22 cellular contexts compared by ENCODE assay signal in genomic region chr1:43448955-43449707, GRCh38. TPM values are rescaled to one million over a fixed set of nuclear protein-coding genes. Genes with fewer than 3 reads are reported as not detected.
A peak's percentile ranks its signal among the peaks of the same experiment; 100 is the strongest.
DNase-seq lines count a peak whose midpoint lies in the region; ATAC-seq and TF ChIP-seq lines count a peak whose summit lies in the region.
"Had no signal": no experiment of that assay in that cellular context is flagged by ENCODE, and none has a peak within 500 bp of the region (broad histone marks: within the 10 kb centered on the region; RNA-seq: fewer than 3 reads in every experiment).

No MANE protein-coding gene starts in this region.

- H3K27me3 ChIP-seq in Panc1 (ENCODE audit: control insufficient read depth, insufficient read depth, low read length) = no peaks in the 10 kb centered on the region
- H3K27me3 ChIP-seq: SJCRH30 had no signal

- intact Hi-C loops in Panc1 (cut with micrococcal nuclease; ENCODE audit: unreplicated experiment) (no loop called here), sciatic nerve (cut with DNase I) (no loop called here)

- peaks cover 16% of the 10 kb centered on the region for H3K9me3 Mint-ChIP-seq in glutamatergic neuron (ENCODE audit: unreplicated experiment)

- H3K27me3 Mint-ChIP-seq in glutamatergic neuron (ENCODE audit: unreplicated experiment) = peaks cover 18% of the 10 kb centered on the region

- peaks cover 19% of the 10 kb centered on the region for H3K36me3 Mint-ChIP-seq in glutamatergic neuron (ENCODE audit: unreplicated experiment)

- CTCF ChIA-PET in Panc1 (lab: Charles Lee) = no interaction called here

- no peak for ATAC-seq in Panc1
- no peak for ATAC-seq in sciatic nerve
- no peak for ATAC-seq in GM18505 (IDR thresholded peaks at IDR 0.05; ENCODE audit: unreplicated experiment)
- ATAC-seq: A549; activated CD8-positive, alpha-beta T cell treated with anti-CD3 and anti-CD28 coated beads, Interleukin-2, amount 10 ng/mL, durations not matched to agents 7 days and 5 days; HCT116; lower lobe of right lung had no signal

- H3K4me3 ChIP-seq in Panc1 (ENCODE audit: low read depth in 2 of 2, low read length in 2 of 2) = no peak overlapping the region
- H3K4me3 ChIP-seq: A549, lower lobe of right lung, SJCRH30, skin epidermis had no signal

- no peaks in the 10 kb centered on the region for H3K9me3 ChIP-seq in Panc1 (ENCODE audit: control insufficient read depth, insufficient read depth, low read depth, low read length)
- H3K9me3 ChIP-seq: A549, lower lobe of right lung, SJCRH30 had no signal

- H3K36me3 ChIP-seq in Panc1 (ENCODE audit: control insufficient read depth, insufficient read depth, low read length) = no peaks in the 10 kb centered on the region; the same call in 1 of the 2 replicates

- BruUV-seq in Panc1 (replicated peaks; lab: Mats Ljungman, UMichigan) = TSS peak; percentile 22

- no peak for TF ChIP-seq POLR2A in GM18505 (IDR thresholded peaks at IDR 0.05; ENCODE audit: borderline replicate concordance, extremely low read depth, insufficient read depth, insufficient read length)

- H3K27ac Mint-ChIP-seq in glutamatergic neuron (ENCODE audit: unreplicated experiment) = no peak overlapping the region
- H3K27ac Mint-ChIP-seq: activated CD8-positive, alpha-beta T cell treated with anti-CD3 and anti-CD28 coated beads, Interleukin-2, amount 10 ng/mL, durations not matched to agents 7 days and 5 days had no signal

- TF ChIP-seq CTCF in Panc1 (IDR thresholded peaks at IDR 0.05) (no peak), glutamatergic neuron (IDR thresholded peaks at IDR 0.05; ENCODE audit: partially characterized antibody, unreplicated experiment) (no peak)

- peaks cover 9% of the 10 kb centered on the region for H3K4me1 ChIP-seq in Panc1 (ENCODE audit: control insufficient read depth, insufficient read depth, low read length)
- H3K4me1 ChIP-seq: parathyroid adenoma, SJCRH30 had no signal

- H3K4me3 Mint-ChIP-seq in glutamatergic neuron (ENCODE audit: unreplicated experiment) = peak overlapping the region; percentile 12
- H3K4me3 Mint-ChIP-seq: activated CD8-positive, alpha-beta T cell treated with anti-CD3 and anti-CD28 coated beads, Interleukin-2, amount 10 ng/mL, durations not matched to agents 7 days and 5 days had no signal

- H3K4me1 Mint-ChIP-seq in glutamatergic neuron (ENCODE audit: low read depth, unreplicated experiment) = peaks cover 7% of the 10 kb centered on the region

- H3K27ac ChIP-seq in Panc1 (ENCODE audit: low read length) = no peak overlapping the region
- H3K27ac ChIP-seq: lower lobe of right lung, parathyroid adenoma, SJCRH30, skin epidermis had no signal

- POLR2A ChIA-PET in Panc1 (lab: Charles Lee) = interaction anchor here (0.6 kb wide), 1 partner anchor 36 kb away, joined by 3 read pairs; no protein-coding TSS in a partner anchor

- DNase-seq in activated effector memory CD4-positive, alpha-beta T cell treated with anti-CD3 and anti-CD28 coated beads, Interleukin-2, amount 50 U/mL, for 16 hours = peak; percentile 58
- DNase-seq in activated effector memory CD4-positive, alpha-beta T cell treated with Interleukin-2 at 50 U/mL for 16 hours = no peak
- no peak for DNase-seq in Panc1 (ENCODE audit: low read depth, low spot score)
- peak; percentile 1 for DNase-seq in glutamatergic neuron
- DNase-seq in sciatic nerve (ENCODE audit: low spot score) = peak; percentile 48
- no peak for DNase-seq in EL
- no peak for DNase-seq in stimulated activated CD4-positive, alpha-beta T cell treated with anti-CD3 and anti-CD28 coated beads, Interleukin-2, amount 100 ng/mL, for 24 hours
- DNase-seq: activated CD8-positive, alpha-beta T cell treated with anti-CD3 and anti-CD28 coated beads, Interleukin-2, amount 10 ng/mL, durations not matched to agents 7 days and 5 days; caudate nucleus; DMS79; lower lobe of right lung; NCI-H1417 treated with DMSO at 0.1 percent for 48 hours; NCI-H2171 treated with DMSO at 0.1 percent for 48 hours; NCI-H82; OCI-M1; SJCRH30; stimulated activated CD4-positive, alpha-beta T cell treated with anti-CD3 and anti-CD28 coated beads, Interleukin-4, amount 100 ng/mL, for 24 hours had no signal

- in situ Hi-C loops in Panc1 (cut with HindIII; ENCODE audit: low pct_unique_long_range_greater_than_20kb, low sequenced_read_pairs) = no loop called here

RNA-seq across cellular contexts. Expression of gene HYI, which starts 4.6 kb away (rescaled TPM):
- total RNA-seq in Panc1 (2021; ENCODE audit: unreplicated experiment) (55.3 TPM), glutamatergic neuron (ENCODE audit: unreplicated experiment) (18.7 TPM), sciatic nerve (63.6 TPM)
- polyA plus RNA-seq in Panc1 (2012; ENCODE audit: insufficient read length) = 75.3 TPM
- total RNA-seq: SJCRH30 had no signal

RNA-seq across cellular contexts. Expression of gene SZT2, which starts 59.4 kb away (rescaled TPM):
- total RNA-seq in Panc1 (2021; ENCODE audit: unreplicated experiment) = 40.2 TPM
- 17.8 TPM for polyA plus RNA-seq in Panc1 (2012; ENCODE audit: insufficient read length)
- total RNA-seq in glutamatergic neuron (ENCODE audit: unreplicated experiment) = 85.3 TPM
- total RNA-seq in sciatic nerve = 86.6 TPM

RNA-seq across cellular contexts. Expression of gene MED8, which starts 59.5 kb away (rescaled TPM):
- 50.8 TPM for total RNA-seq in Panc1 (2021; ENCODE audit: unreplicated experiment)
- 57.0 TPM for polyA plus RNA-seq in Panc1 (2012; ENCODE audit: insufficient read length)
- total RNA-seq in glutamatergic neuron (ENCODE audit: unreplicated experiment) = 39.1 TPM
- total RNA-seq in sciatic nerve = 30.8 TPM

Comparison
In these comparisons a context has a peak if more than half of its experiments do, and no peak if none do; other contexts are left out.
1. DNase-seq: peak in activated effector memory CD4-positive, alpha-beta T cell treated with anti-CD3 and anti-CD28 coated beads, Interleukin-2, amount 50 U/mL, for 16 hours (single experiment), glutamatergic neuron (single experiment) and sciatic nerve (single experiment); none in activated effector memory CD4-positive, alpha-beta T cell treated with Interleukin-2 at 50 U/mL for 16 hours (single experiment), Panc1 (single experiment), EL (single experiment) and stimulated activated CD4-positive, alpha-beta T cell treated with anti-CD3 and anti-CD28 coated beads, Interleukin-2, amount 100 ng/mL, for 24 hours (0 of 2).